ENCODE assay signal across 25 cellular contexts in the genomic region with DNA sequence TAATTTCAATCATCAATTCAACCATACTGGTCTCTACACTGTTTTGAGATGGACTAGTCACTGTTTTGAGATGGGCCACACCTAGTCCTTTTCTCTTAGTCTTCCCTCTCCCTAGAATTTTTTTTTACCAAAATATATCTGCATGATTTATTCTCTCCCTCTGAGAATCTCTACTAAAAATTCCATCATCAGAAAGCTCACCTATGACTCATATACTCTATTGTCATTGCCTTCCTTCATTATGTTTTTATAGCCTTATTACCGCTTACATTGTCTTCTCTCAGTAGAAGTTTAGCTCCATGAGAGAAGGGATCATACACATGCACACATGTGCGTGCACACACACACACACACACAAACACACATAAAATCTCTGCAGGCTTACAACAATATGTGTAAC.
DNase-seq lines count a peak whose midpoint lies in the region; ATAC-seq, FAIRE-seq and TF ChIP-seq lines count a peak whose summit lies in the region.
"Had no signal": no experiment of that assay in that cellular context is flagged by ENCODE, and none has a peak within 500 bp of the region (broad histone marks: within the 10 kb centered on the region; RNA-seq: fewer than 3 reads in every experiment).

No MANE protein-coding gene starts in this region.

- no peak overlapping the region for H3K27ac ChIP-seq in endothelial cell of umbilical vein (ENCODE audit: insufficient read depth, low read depth, low read length)
- H3K27ac ChIP-seq: 22Rv1; A549; BLaER1 treated with 17β-estradiol and CSF1 and Interleukin-3, amounts not matched to agents 10 nM and 100 nM had no signal

- DNase-seq in A172 (ENCODE audit: low spot score) = peak; percentile 8
- DNase-seq in HTR-8/SVneo (ENCODE audit: insufficient read length, low spot score) = peak; percentile 3
- peak; percentile 41 for DNase-seq in endothelial cell of umbilical vein (ENCODE audit: low read depth, low spot score)
- no peak for DNase-seq in HK-2 (ENCODE audit: unreplicated experiment)
- DNase-seq: ACHN; AML-193; BE2C; CD4-positive, alpha-beta T cell; CD8-positive, alpha-beta memory T cell; DMS 273 treated with DMSO at 0.1 percent for 48 hours; DMS79; EL; GF-D8; GOT3; HFFc6 had no signal

- POLR2A ChIA-PET in endothelial cell of umbilical vein (lab: Charles Lee) = no interaction called here

- intact Hi-C loops in endothelial cell of umbilical vein (cut with micrococcal nuclease) = no loop called here

- no peaks in the 10 kb centered on the region for H4K20me1 ChIP-seq in endothelial cell of umbilical vein (replicated peaks; ENCODE audit: control insufficient read depth, extremely low read depth, insufficient read depth, low read length)
- H4K20me1 ChIP-seq: BLaER1 treated with 17β-estradiol and CSF1 and Interleukin-3, amounts not matched to agents 10 nM and 100 nM had no signal

- H3K36me3 ChIP-seq in endothelial cell of umbilical vein (ENCODE audit: control insufficient read depth in 2 of 2, extremely low read depth in 1 of 2, insufficient read depth in 2 of 2, low read length in 2 of 2) = no peaks in the 10 kb centered on the region
- H3K36me3 ChIP-seq: BE2C; BLaER1 treated with 17β-estradiol and CSF1 and Interleukin-3, amounts not matched to agents 10 nM and 100 nM; HAP-1 had no signal

- H3K9me1 ChIP-seq in endothelial cell of umbilical vein (replicated peaks; ENCODE audit: control insufficient read depth, extremely low read depth, insufficient read depth, low read length) = no peaks in the 10 kb centered on the region

- H3K4me3 ChIP-seq in endothelial cell of umbilical vein (replicated peaks in 1 of 3; ENCODE audit: insufficient read depth in 1 of 3, low read depth in 1 of 3, low read length in 3 of 3) = no peak overlapping the region
- H3K4me3 ChIP-seq: A549; BLaER1 treated with 17β-estradiol and CSF1 and Interleukin-3, amounts not matched to agents 10 nM and 100 nM; HAP-1 had no signal

- H3K9me3 ChIP-seq in endothelial cell of umbilical vein (replicated peaks; ENCODE audit: control insufficient read depth, insufficient read depth, low read length) = no peaks in the 10 kb centered on the region
- H3K9me3 ChIP-seq: A549; BE2C; BLaER1 treated with 17β-estradiol and CSF1 and Interleukin-3, amounts not matched to agents 10 nM and 100 nM; HAP-1 had no signal

- ATAC-seq in esophagus mucosa (no peak), GM21723 (IDR thresholded peaks at IDR 0.05; ENCODE audit: unreplicated experiment) (no peak)
- ATAC-seq: A549 had no signal

- CTCF ChIA-PET in endothelial cell of umbilical vein (lab: Charles Lee) = interaction anchor here (0.5 to 1.1 kb wide), 4 partner anchors 12 to 306 kb away, joined by 3 to 6 read pairs (median 4); no protein-coding TSS in a partner anchor

- TF ChIP-seq CTCF in endothelial cell of umbilical vein (IDR thresholded peaks at IDR 0.05; ENCODE audit: extremely low read depth in 1 of 2, insufficient read depth in 1 of 2, low read depth in 1 of 2, low read length in 2 of 2) = no peak

- peaks cover 3% of the 10 kb centered on the region for H3K4me1 ChIP-seq in endothelial cell of umbilical vein (ENCODE audit: control insufficient read depth, extremely low read depth, insufficient read depth, low read length)
- H3K4me1 ChIP-seq: A549; BE2C; BLaER1 treated with 17β-estradiol and CSF1 and Interleukin-3, amounts not matched to agents 10 nM and 100 nM had no signal

- H3K27me3 ChIP-seq in endothelial cell of umbilical vein (ENCODE audit: control insufficient read depth in 2 of 2, insufficient read depth in 2 of 2, low read length in 2 of 2) = no peaks in the 10 kb centered on the region
- H3K27me3 ChIP-seq: BE2C; BLaER1 treated with 17β-estradiol and CSF1 and Interleukin-3, amounts not matched to agents 10 nM and 100 nM had no signal

- no peak for TF ChIP-seq POLR2A in endothelial cell of umbilical vein (IDR thresholded peaks at IDR 0.05; ENCODE audit: low read depth, low read length)

- dilution Hi-C loops in endothelial cell of umbilical vein (cut with MboI; ENCODE audit: extremely low pct_ligation_motif_present, low sequenced_read_pairs) = no loop called here

- no TSS peak for BruUV-seq in endothelial cell of umbilical vein (replicated peaks; lab: Mats Ljungman, UMichigan)

- FAIRE-seq in HTR-8/SVneo (lab: Jason Lieb, UNC) (no peak), endothelial cell of umbilical vein (lab: Jason Lieb, UNC) (no peak)
- FAIRE-seq: A549, D721Med, GM12891, GM18507, H54 had no signal

- H2AFZ ChIP-seq in endothelial cell of umbilical vein (ENCODE audit: low read depth, low read length) = no peak overlapping the region

- H3K4me2 ChIP-seq in endothelial cell of umbilical vein (ENCODE audit: insufficient read depth, low read length) = no peak overlapping the region
- H3K4me2 ChIP-seq: A549; BLaER1 treated with 17β-estradiol and CSF1 and Interleukin-3, amounts not matched to agents 10 nM and 100 nM had no signal

- no peaks in the 10 kb centered on the region for H3K79me2 ChIP-seq in endothelial cell of umbilical vein (ENCODE audit: control insufficient read depth, insufficient read depth, low read length)

- H3K9ac ChIP-seq in endothelial cell of umbilical vein (replicated peaks; ENCODE audit: extremely low read depth, insufficient read depth, low read length) = no peak overlapping the region
- H3K9ac ChIP-seq: BLaER1 treated with 17β-estradiol and CSF1 and Interleukin-3, amounts not matched to agents 10 nM and 100 nM had no signal

TF ChIP-seq in endothelial cell of umbilical vein, 7 proteins besides CTCF, POLR2A, EP300 and RAD21:
- peak; percentile 52 for TF ChIP-seq FOS (IDR thresholded peaks at IDR 0.05; ENCODE audit: borderline replicate concordance, insufficient read depth, low read length)
- no peak for TF ChIP-seq POLR2AphosphoS5 (IDR thresholded peaks at IDR 0.05; ENCODE audit: insufficient read depth, low read depth, low read length)
- no peak for TF ChIP-seq MYC (IDR thresholded peaks at IDR 0.05; ENCODE audit: low read depth, low read length)
- TF ChIP-seq, protein P1, sequence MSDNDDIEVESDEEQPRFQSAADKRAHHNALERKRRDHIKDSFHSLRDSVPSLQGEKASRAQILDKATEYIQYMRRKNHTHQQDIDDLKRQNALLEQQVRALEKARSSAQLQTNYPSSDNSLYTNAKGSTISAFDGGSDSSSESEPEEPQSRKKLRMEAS (IDR thresholded peaks at IDR 0.05; ENCODE audit: insufficient read depth, insufficient read length) = no peak
- no peak for TF ChIP-seq EZH2 (IDR thresholded peaks at IDR 0.05; ENCODE audit: borderline replicate concordance, low read depth, low read length, severe bottlenecking)
- peak; percentile 66 for TF ChIP-seq JUN (IDR thresholded peaks at IDR 0.05; ENCODE audit: borderline replicate concordance, insufficient read depth, insufficient read length, low read depth)
- TF ChIP-seq GATA2 (IDR thresholded peaks at IDR 0.05; ENCODE audit: insufficient read depth, insufficient read length, low read depth, low read length) = no peak
